Comparison of ENCODE assay signal across 2 cellular contexts in genomic region chr12:50246873-50247612, GRCh38.
TF ChIP-seq lines count a peak whose summit lies in the region.

No MANE protein-coding gene starts in this region.

TF ChIP-seq in HEK293, 187 proteins besides CTCF, POLR2A, EP300 and RAD21 (continued from another document and continues in another):
- peak; percentile 24; the same call in 1 of the 2 replicates for TF ChIP-seq SCRT2 (tag by site-specific recombination; IDR thresholded peaks at IDR 0.05)
- peak; percentile 61 for TF ChIP-seq SP3 (tag by site-specific recombination; IDR thresholded peaks at IDR 0.05)
- TF ChIP-seq SETDB1 (IDR thresholded peaks at IDR 0.05; ENCODE audit: insufficient read length, low read length) = no peak
- no peak for TF ChIP-seq ZNF548 (tag by site-specific recombination; IDR thresholded peaks at IDR 0.05)
- peak; percentile 90; the same call in 1 of the 2 replicates for TF ChIP-seq BCL11A (tag by site-specific recombination; IDR thresholded peaks at IDR 0.05; ENCODE audit: low read depth)
- TF ChIP-seq ZBTB21 (tag by site-specific recombination; IDR thresholded peaks at IDR 0.05) = peak; percentile 90
- TF ChIP-seq ZFP37 (tag by site-specific recombination; IDR thresholded peaks at IDR 0.05) = 0 out of 2 replicates have a peak, but pooled peaks have one; percentile 42
- TF ChIP-seq SCRT1 (tag by site-specific recombination; IDR thresholded peaks at IDR 0.05; ENCODE audit: borderline replicate concordance) = 0 out of 2 replicates have a peak, but pooled peaks have one; percentile 49
- peak; percentile 56; the same call in 1 of the 2 replicates for TF ChIP-seq ZNF518A (tag by site-specific recombination; conservative IDR thresholded peaks at IDR 0.05; ENCODE audit: low read depth)
- peak; percentile 60 for TF ChIP-seq ZNF341 (tag by site-specific recombination; IDR thresholded peaks at IDR 0.05; ENCODE audit: low read depth)
- TF ChIP-seq, protein P1, sequence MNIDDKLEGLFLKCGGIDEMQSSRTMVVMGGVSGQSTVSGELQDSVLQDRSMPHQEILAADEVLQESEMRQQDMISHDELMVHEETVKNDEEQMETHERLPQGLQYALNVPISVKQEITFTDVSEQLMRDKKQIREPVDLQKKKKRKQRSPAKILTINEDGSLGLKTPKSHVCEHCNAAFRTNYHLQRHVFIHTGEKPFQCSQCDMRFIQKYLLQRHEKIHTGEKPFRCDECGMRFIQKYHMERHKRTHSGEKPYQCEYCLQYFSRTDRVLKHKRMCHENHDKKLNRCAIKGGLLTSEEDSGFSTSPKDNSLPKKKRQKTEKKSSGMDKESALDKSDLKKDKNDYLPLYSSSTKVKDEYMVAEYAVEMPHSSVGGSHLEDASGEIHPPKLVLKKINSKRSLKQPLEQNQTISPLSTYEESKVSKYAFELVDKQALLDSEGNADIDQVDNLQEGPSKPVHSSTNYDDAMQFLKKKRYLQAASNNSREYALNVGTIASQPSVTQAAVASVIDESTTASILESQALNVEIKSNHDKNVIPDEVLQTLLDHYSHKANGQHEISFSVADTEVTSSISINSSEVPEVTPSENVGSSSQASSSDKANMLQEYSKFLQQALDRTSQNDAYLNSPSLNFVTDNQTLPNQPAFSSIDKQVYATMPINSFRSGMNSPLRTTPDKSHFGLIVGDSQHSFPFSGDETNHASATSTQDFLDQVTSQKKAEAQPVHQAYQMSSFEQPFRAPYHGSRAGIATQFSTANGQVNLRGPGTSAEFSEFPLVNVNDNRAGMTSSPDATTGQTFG (tag by site-specific recombination; IDR thresholded peaks at IDR 0.05; ENCODE audit: borderline replicate concordance) = no peak
- TF ChIP-seq FEZF1 (tag by site-specific recombination; IDR thresholded peaks at IDR 0.05) = peak; percentile 81
- TF ChIP-seq ZNF654 (tag by site-specific recombination; IDR thresholded peaks at IDR 0.05; ENCODE audit: low read depth) = no peak
- TF ChIP-seq ZBTB17 (tag by site-specific recombination; IDR thresholded peaks at IDR 0.05) = peak; percentile 95
- no peak for TF ChIP-seq ZNF211 (tag by site-specific recombination; IDR thresholded peaks at IDR 0.05; ENCODE audit: low read depth)
- no peak for TF ChIP-seq ZNF473 (tag by site-specific recombination; IDR thresholded peaks at IDR 0.05)
- TF ChIP-seq ZNF600 (tag by site-specific recombination; IDR thresholded peaks at IDR 0.05) = peak; percentile 92
- TF ChIP-seq, protein P2, sequence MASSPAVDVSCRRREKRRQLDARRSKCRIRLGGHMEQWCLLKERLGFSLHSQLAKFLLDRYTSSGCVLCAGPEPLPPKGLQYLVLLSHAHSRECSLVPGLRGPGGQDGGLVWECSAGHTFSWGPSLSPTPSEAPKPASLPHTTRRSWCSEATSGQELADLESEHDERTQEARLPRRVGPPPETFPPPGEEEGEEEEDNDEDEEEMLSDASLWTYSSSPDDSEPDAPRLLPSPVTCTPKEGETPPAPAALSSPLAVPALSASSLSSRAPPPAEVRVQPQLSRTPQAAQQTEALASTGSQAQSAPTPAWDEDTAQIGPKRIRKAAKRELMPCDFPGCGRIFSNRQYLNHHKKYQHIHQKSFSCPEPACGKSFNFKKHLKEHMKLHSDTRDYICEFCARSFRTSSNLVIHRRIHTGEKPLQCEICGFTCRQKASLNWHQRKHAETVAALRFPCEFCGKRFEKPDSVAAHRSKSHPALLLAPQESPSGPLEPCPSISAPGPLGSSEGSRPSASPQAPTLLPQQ (tag by site-specific recombination; IDR thresholded peaks at IDR 0.05) = peak; percentile 91
- TF ChIP-seq WT1 (tag by site-specific recombination; IDR thresholded peaks at IDR 0.05) = peak; percentile 80

TF ChIP-seq in SK-N-SH, 30 proteins besides CTCF, POLR2A, EP300 and RAD21 (continued from another document):
- TF ChIP-seq EZH2phosphoT487 (IDR thresholded peaks at IDR 0.05; ENCODE audit: borderline replicate concordance, low read depth) = no peak
- peak; percentile 70; the same call in 1 of the 2 replicates for TF ChIP-seq POLR2AphosphoS5 (IDR thresholded peaks at IDR 0.05; ENCODE audit: low read depth, low read length)
- TF ChIP-seq, protein P3, sequence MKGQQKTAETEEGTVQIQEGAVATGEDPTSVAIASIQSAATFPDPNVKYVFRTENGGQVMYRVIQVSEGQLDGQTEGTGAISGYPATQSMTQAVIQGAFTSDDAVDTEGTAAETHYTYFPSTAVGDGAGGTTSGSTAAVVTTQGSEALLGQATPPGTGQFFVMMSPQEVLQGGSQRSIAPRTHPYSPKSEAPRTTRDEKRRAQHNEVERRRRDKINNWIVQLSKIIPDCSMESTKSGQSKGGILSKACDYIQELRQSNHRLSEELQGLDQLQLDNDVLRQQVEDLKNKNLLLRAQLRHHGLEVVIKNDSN (IDR thresholded peaks at IDR 0.05; ENCODE audit: borderline replicate concordance, low read depth) = peak; percentile 30; the same call in 1 of the 2 replicates
- TF ChIP-seq MXI1 (IDR thresholded peaks at IDR 0.05; ENCODE audit: low read depth, low read length) = peak; percentile 29; the same call in 1 of the 2 replicates
- peak; percentile 94 for TF ChIP-seq MAX (IDR thresholded peaks at IDR 0.05; ENCODE audit: low read depth)
- peak; percentile 70; the same call in 1 of the 2 replicates for TF ChIP-seq MEF2A (IDR thresholded peaks at IDR 0.05; ENCODE audit: borderline replicate concordance, low read depth)
- TF ChIP-seq SIN3A (IDR thresholded peaks at IDR 0.05; ENCODE audit: borderline replicate concordance, low read depth, low read length) = peak; percentile 84
- peak; percentile 55; the same call in 1 of the 2 replicates for TF ChIP-seq YY1 (IDR thresholded peaks at IDR 0.05; ENCODE audit: low read depth)
- no peak; the same call in 1 of the 2 replicates for TF ChIP-seq FOXM1 (IDR thresholded peaks at IDR 0.05; ENCODE audit: low read depth)
- TF ChIP-seq TEAD4 (IDR thresholded peaks at IDR 0.05; ENCODE audit: borderline replicate concordance, insufficient read depth) = peak; percentile 74; the same call in 1 of the 2 replicates
- no peak for TF ChIP-seq CHD2 (IDR thresholded peaks at IDR 0.05; ENCODE audit: low read length, partially characterized antibody)
- peak; percentile 97 for TF ChIP-seq RXRA (IDR thresholded peaks at IDR 0.05; ENCODE audit: borderline replicate concordance, low read depth)
- peak; percentile 99 for TF ChIP-seq FOSL2 (IDR thresholded peaks at IDR 0.05; ENCODE audit: borderline replicate concordance, low read depth)
- no peak for TF ChIP-seq NRF1 (IDR thresholded peaks at IDR 0.05; ENCODE audit: low read depth, low read length)
- no peak for TF ChIP-seq GATA2 (CRISPR knock-in tag; IDR thresholded peaks at IDR 0.05)
- TF ChIP-seq JUND (IDR thresholded peaks at IDR 0.05) = peak; percentile 95
